Comparison of ENCODE assay signal across 21 cellular contexts in the genomic region with DNA sequence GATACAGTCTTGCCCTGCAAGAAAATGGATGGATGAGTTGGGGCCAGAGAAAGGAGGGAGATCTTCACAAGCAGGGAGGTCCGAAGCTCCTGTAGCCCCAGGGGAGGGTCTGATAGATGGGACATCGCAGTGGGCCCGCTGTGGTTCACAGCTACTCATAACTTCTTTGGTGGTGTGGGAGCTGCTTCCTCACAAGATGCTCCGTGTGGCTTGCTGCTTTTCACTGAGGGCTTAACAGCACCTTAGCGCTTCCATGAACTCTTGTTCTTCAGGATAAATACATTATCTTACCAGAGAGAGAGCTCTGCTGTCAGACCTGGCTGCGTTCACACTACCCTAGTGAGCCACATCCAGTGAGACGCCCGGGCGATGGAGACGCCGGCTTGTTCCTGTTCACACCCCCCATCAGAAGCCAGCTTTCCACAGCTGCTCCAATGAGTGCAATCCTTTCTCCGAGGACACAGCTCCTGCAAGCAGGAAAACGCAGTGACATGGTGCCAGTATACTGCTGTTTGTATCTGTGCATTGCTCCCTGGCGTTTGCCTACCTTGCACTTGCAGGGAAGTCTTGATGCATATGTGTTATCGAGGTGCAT.
DNase-seq lines count a peak whose midpoint lies in the region; ATAC-seq and TF ChIP-seq lines count a peak whose summit lies in the region.
"Had no signal": no experiment of that assay in that cellular context is flagged by ENCODE, and none has a peak within 500 bp of the region (broad histone marks: within the 10 kb centered on the region; RNA-seq: fewer than 3 reads in every experiment).

No MANE protein-coding gene starts in this region.

- peak overlapping the region; percentile 23 for H4K8ac ChIP-seq in mesenchymal stem cell (ENCODE audit: low read length)

- peaks cover 2% of the 10 kb centered on the region for H3K9me3 Mint-ChIP-seq in type B pancreatic cell

- H3K4me3 Mint-ChIP-seq in type B pancreatic cell = no peak overlapping the region
- H3K4me3 Mint-ChIP-seq: B cell; CD4-positive, CD25-positive, alpha-beta regulatory T cell; CD8-positive, alpha-beta memory T cell; IgD-negative memory B cell had no signal

- H3K4ac ChIP-seq in mesenchymal stem cell (ENCODE audit: low read depth in 1 of 2, low read length in 2 of 2) = no peak overlapping the region

- no peaks in the 10 kb centered on the region for H3K36me3 ChIP-seq in right atrium auricular region
- H3K36me3 ChIP-seq in mesenchymal stem cell (ENCODE audit: control insufficient read depth in 1 of 2, insufficient read depth in 2 of 2, low read depth in 1 of 2, low read length in 2 of 2) = no peaks in the 10 kb centered on the region
- no peaks in the 10 kb centered on the region for H3K36me3 ChIP-seq in mucosa of descending colon (ENCODE audit: low read depth)
- no peaks in the 10 kb centered on the region for H3K36me3 ChIP-seq in BE2C
- H3K36me3 ChIP-seq: HAP-1 had no signal

- WGBS in mesenchymal stem cell = 79% methylated on average over 15 of the region's 15 CpGs

- H2AFZ ChIP-seq in mesenchymal stem cell (ENCODE audit: low read depth, low read length) = no peak overlapping the region

- H3K36me3 Mint-ChIP-seq in type B pancreatic cell = no peaks in the 10 kb centered on the region

- H2BK15ac ChIP-seq in mesenchymal stem cell (ENCODE audit: low read depth, poor library complexity, severe bottlenecking) = no peak overlapping the region

- H3K4me3 ChIP-seq in right atrium auricular region = no peak overlapping the region
- no peak overlapping the region for H3K4me3 ChIP-seq in mesenchymal stem cell (ENCODE audit: insufficient read depth in 1 of 2, low read depth in 1 of 2, low read length in 2 of 2)
- H3K4me3 ChIP-seq in mucosa of descending colon = no peak overlapping the region
- no peak overlapping the region for H3K4me3 ChIP-seq in BE2C (ENCODE audit: low read depth, low read length)
- H3K4me3 ChIP-seq: GM12878, HAP-1 had no signal

- H3K14ac ChIP-seq in mesenchymal stem cell (ENCODE audit: low read length in 2 of 2) = no peak overlapping the region

- H3K23ac ChIP-seq in mesenchymal stem cell (ENCODE audit: low read length in 2 of 2) = no peak overlapping the region

- no peak overlapping the region for H2BK12ac ChIP-seq in mesenchymal stem cell (ENCODE audit: low read length in 2 of 2)

- no peak overlapping the region for H3K18ac ChIP-seq in mesenchymal stem cell (ENCODE audit: low read depth in 1 of 2, low read length in 2 of 2)

- intact Hi-C loops in left ventricle myocardium superior (cut with micrococcal nuclease) = no loop called here
- intact Hi-C loops in mucosa of descending colon (cut with DNase I, micrococcal nuclease) = no loop called here

- no peak overlapping the region for H2AK5ac ChIP-seq in mesenchymal stem cell (ENCODE audit: low read length, severe bottlenecking)

- no peak overlapping the region for H2BK120ac ChIP-seq in mesenchymal stem cell (ENCODE audit: low read depth, low read length)

- H3K27ac ChIP-seq in right atrium auricular region (no peak overlapping the region), mesenchymal stem cell (ENCODE audit: low read length, poor library complexity, severe bottlenecking) (no peak overlapping the region)

- ATAC-seq in left ventricle myocardium superior (no peak), mucosa of descending colon (no peak), GM18519 (IDR thresholded peaks at IDR 0.05; ENCODE audit: low FRiP score, unreplicated experiment) (no peak)
- ATAC-seq: GM12878, HepG2 had no signal

- peaks cover 8% of the 10 kb centered on the region for H3K27me3 Mint-ChIP-seq in type B pancreatic cell
- H3K27me3 Mint-ChIP-seq: B cell; CD4-positive, CD25-positive, alpha-beta regulatory T cell; IgD-negative memory B cell had no signal

- DNase-seq in right atrium auricular region (ENCODE audit: low spot score) = peak; percentile 21
- no peak for DNase-seq in left ventricle myocardium superior
- no peak for DNase-seq in mesenchymal stem cell
- peak; percentile 48 for DNase-seq in type B pancreatic cell (ENCODE audit: extremely low spot score, unreplicated experiment)
- no peak for DNase-seq in mucosa of descending colon
- DNase-seq in BE2C = no peak
- DNase-seq: 8988T; C1 segment of cervical spinal cord; CD4-positive, CD25-positive, alpha-beta regulatory T cell; CD8-positive, alpha-beta memory T cell; COR-L47; DMS 273 treated with DMSO at 0.1 percent for 48 hours; DMS53; DND-41; EL had no signal

- no peaks in the 10 kb centered on the region for H3K4me1 ChIP-seq in right atrium auricular region
- H3K4me1 ChIP-seq in mesenchymal stem cell (ENCODE audit: control insufficient read depth, insufficient read depth, low read depth, low read length) = no peaks in the 10 kb centered on the region
- H3K4me1 ChIP-seq in mucosa of descending colon (ENCODE audit: low read depth) = no peaks in the 10 kb centered on the region
- no peaks in the 10 kb centered on the region for H3K4me1 ChIP-seq in BE2C
- H3K4me1 ChIP-seq: HAP-1 had no signal

- no peaks in the 10 kb centered on the region for H3K4me1 Mint-ChIP-seq in type B pancreatic cell (ENCODE audit: unreplicated experiment)
- H3K4me1 Mint-ChIP-seq: B cell; CD4-positive, CD25-positive, alpha-beta regulatory T cell; CD8-positive, alpha-beta memory T cell had no signal

- no peak overlapping the region for H2BK5ac ChIP-seq in mesenchymal stem cell (ENCODE audit: low read depth, low read length, poor library complexity, severe bottlenecking)

- no peaks in the 10 kb centered on the region for H3K27me3 ChIP-seq in right atrium auricular region
- no peaks in the 10 kb centered on the region for H3K27me3 ChIP-seq in mesenchymal stem cell (ENCODE audit: control insufficient read depth in 1 of 2, insufficient read depth in 1 of 2, low read length in 2 of 2)
- no peaks in the 10 kb centered on the region for H3K27me3 ChIP-seq in BE2C

- H4K91ac ChIP-seq in mesenchymal stem cell (ENCODE audit: low read length) = no peak overlapping the region

- H3K79me1 ChIP-seq in mesenchymal stem cell (replicated peaks; ENCODE audit: low read length, poor library complexity, severe bottlenecking) = no peaks in the 10 kb centered on the region

- no peak overlapping the region for H3K9ac ChIP-seq in mesenchymal stem cell (ENCODE audit: low read length)

- TF ChIP-seq CTCF in right atrium auricular region (IDR thresholded peaks at IDR 0.05) (no peak), type B pancreatic cell (conservative IDR thresholded peaks at IDR 0.05) (no peak), mucosa of descending colon (IDR thresholded peaks at IDR 0.05) (no peak), BE2C (IDR thresholded peaks at IDR 0.05; ENCODE audit: low read depth, low read length) (no peak)

- H3K9me3 ChIP-seq in right atrium auricular region (peaks cover 0 to 12% of the 10 kb centered on the region in 2 donors), mesenchymal stem cell (ENCODE audit: control insufficient read depth, low read length) (no peaks in the 10 kb centered on the region), mucosa of descending colon (no peaks in the 10 kb centered on the region), BE2C (no peaks in the 10 kb centered on the region)

- H3K27ac Mint-ChIP-seq in type B pancreatic cell = no peak overlapping the region
- H3K27ac Mint-ChIP-seq: B cell; CD4-positive, CD25-positive, alpha-beta regulatory T cell; IgD-negative memory B cell had no signal

- no peak overlapping the region for H3K4me2 ChIP-seq in mesenchymal stem cell (ENCODE audit: low read length, poor library complexity, severe bottlenecking)

Comparison
In these comparisons a context has a peak if more than half of its experiments do, and no peak if none do; other contexts are left out.
1. DNase-seq: peak in right atrium auricular region (single experiment) and type B pancreatic cell (single experiment); none in left ventricle myocardium superior (single experiment), mesenchymal stem cell (single experiment), mucosa of descending colon (0 of 3) and BE2C (single experiment).